ENCODE assay signal across 8 cellular contexts in genomic region chr7:149882264-149883048, GRCh38. TPM values are rescaled to one million over a fixed set of nuclear protein-coding genes. Genes with fewer than 3 reads are reported as not detected.
DNase-seq lines count a peak whose midpoint lies in the region; ATAC-seq and TF ChIP-seq lines count a peak whose summit lies in the region.
"Had no signal": no experiment of that assay in that cellular context is flagged by ENCODE, and none has a peak within 500 bp of the region (broad histone marks: within the 10 kb centered on the region; RNA-seq: fewer than 3 reads in every experiment).

No MANE protein-coding gene starts in this region.

- H4K91ac ChIP-seq in H9 (ENCODE audit: insufficient read length, low read depth, low read length) = no peak overlapping the region

- H3K4me1 ChIP-seq in H9 (ENCODE audit: insufficient read depth, low read length) (no peaks in the 10 kb centered on the region), right cardiac atrium (ENCODE audit: control insufficient read depth, insufficient read depth, low read length) (peaks cover 3% of the 10 kb centered on the region), rectal smooth muscle tissue (ENCODE audit: control insufficient read depth, insufficient read depth, low read length) (peaks cover 16% of the 10 kb centered on the region), HAP-1 (no peaks in the 10 kb centered on the region)
- peaks cover 0 to 7% of the 10 kb centered on the region in 2 donors for H3K4me1 ChIP-seq in naive thymus-derived CD4-positive, alpha-beta T cell (ENCODE audit: control insufficient read depth in 2 of 2, insufficient read depth in 2 of 2, low read length in 2 of 2)

- CTCF ChIA-PET in naive thymus-derived CD4-positive, alpha-beta T cell (lab: Charles Lee) = interaction anchor here (0.8 to 4.1 kb wide), 5 partner anchors 12 to 972 kb away, joined by 3 to 32 read pairs (median 10); partner anchors contain the start of gene ZNF862

- no peak overlapping the region for H3K4ac ChIP-seq in H9 (ENCODE audit: low read depth, low read length)

- in situ Hi-C loops in HAP-1 (cut with MboI; ENCODE audit: low sequenced_read_pairs) = no loop called here

- no peak overlapping the region for H2BK5ac ChIP-seq in H9 (ENCODE audit: insufficient read length, low read length)

- H2BK15ac ChIP-seq in H9 (ENCODE audit: low read depth, low read length) = no peak overlapping the region

- no peak overlapping the region for H4K5ac ChIP-seq in H9 (ENCODE audit: insufficient read length, low read depth, low read length)

- H3K27me3 ChIP-seq in H9 (ENCODE audit: insufficient read depth, low read length) (no peaks in the 10 kb centered on the region), right cardiac atrium (ENCODE audit: control insufficient read depth, insufficient read depth) (no peaks in the 10 kb centered on the region), rectal smooth muscle tissue (ENCODE audit: control insufficient read depth, insufficient read depth, low read length) (no peaks in the 10 kb centered on the region), HAP-1 (ENCODE audit: low read depth) (no peaks in the 10 kb centered on the region)
- H3K27me3 ChIP-seq in naive thymus-derived CD4-positive, alpha-beta T cell (ENCODE audit: control insufficient read depth in 2 of 2, insufficient read depth in 2 of 2, low read length in 2 of 2) = no peaks in the 10 kb centered on the region

- no peaks in the 10 kb centered on the region for H4K20me1 ChIP-seq in H9 (ENCODE audit: control insufficient read depth, insufficient read depth, insufficient read length)

- H2BK20ac ChIP-seq in H9 (ENCODE audit: low read depth, low read length, poor library complexity, severe bottlenecking) = no peak overlapping the region

- no peak overlapping the region for H4K8ac ChIP-seq in H9 (replicated peaks; ENCODE audit: insufficient read length, low read depth, low read length)

- no peaks in the 10 kb centered on the region for H3K79me2 ChIP-seq in H9 (ENCODE audit: insufficient read depth, low read length)

- H2BK120ac ChIP-seq in H9 (ENCODE audit: low read depth, low read length, poor library complexity, severe bottlenecking) = no peak overlapping the region

- TF ChIP-seq CTCF in H9 (conservative IDR thresholded peaks at IDR 0.05) = no peak

- no peak overlapping the region for H3K4me3 Mint-ChIP-seq in H9
- H3K4me3 Mint-ChIP-seq in naive thymus-derived CD4-positive, alpha-beta T cell = no peak overlapping the region
- H3K4me3 Mint-ChIP-seq: stimulated activated naive CD8-positive, alpha-beta T cell treated with anti-CD3 and anti-CD28 coated beads, Interleukin-15, amount 100 ng/mL, for 72 hours had no signal

- no peak overlapping the region for H3K56ac ChIP-seq in H9 (ENCODE audit: insufficient read length, low read depth, low read length)

- peaks cover 21 to 25% of the 10 kb centered on the region in 2 experiments for H3K4me1 Mint-ChIP-seq in H9
- H3K4me1 Mint-ChIP-seq in naive thymus-derived CD4-positive, alpha-beta T cell = peaks cover 8 to 34% (median 26%) of the 10 kb centered on the region in 7 donors

- H3K27me3 Mint-ChIP-seq in H9 (ENCODE audit: low read depth) = peaks cover 25% of the 10 kb centered on the region
- H3K27me3 Mint-ChIP-seq in naive thymus-derived CD4-positive, alpha-beta T cell = no peaks in the 10 kb centered on the region
- H3K27me3 Mint-ChIP-seq: stimulated activated naive CD8-positive, alpha-beta T cell treated with anti-CD3 and anti-CD28 coated beads, Interleukin-15, amount 100 ng/mL, for 72 hours had no signal

- no peak overlapping the region for H3T11ph ChIP-seq in H9 (ENCODE audit: low read length)

- no peak overlapping the region for H3K9ac ChIP-seq in H9 (ENCODE audit: extremely low read depth, insufficient read length, low read length)
- no peak overlapping the region for H3K9ac ChIP-seq in rectal smooth muscle tissue (ENCODE audit: low read length)

- H2AFZ ChIP-seq in H9 (ENCODE audit: low read length) = no peak overlapping the region

- no peak overlapping the region for H2BK12ac ChIP-seq in H9 (ENCODE audit: insufficient read length, low read depth, low read length)

- H3K9me3 ChIP-seq in H9 (ENCODE audit: control insufficient read depth, low read depth, low read length) (no peaks in the 10 kb centered on the region), right cardiac atrium (ENCODE audit: control insufficient read depth, low read length) (no peaks in the 10 kb centered on the region), HAP-1 (no peaks in the 10 kb centered on the region)
- no peaks in the 10 kb centered on the region for H3K9me3 ChIP-seq in naive thymus-derived CD4-positive, alpha-beta T cell (ENCODE audit: control insufficient read depth in 2 of 3, low read length in 3 of 3)

- no peak overlapping the region for H3K27ac Mint-ChIP-seq in H9
- H3K27ac Mint-ChIP-seq in naive thymus-derived CD4-positive, alpha-beta T cell = peak overlapping the region in 2 of 9 donors; percentile 59 to 64
- H3K27ac Mint-ChIP-seq: stimulated activated naive CD8-positive, alpha-beta T cell treated with anti-CD3 and anti-CD28 coated beads, Interleukin-15, amount 100 ng/mL, for 72 hours had no signal

- no peak overlapping the region for H3K4me2 ChIP-seq in H9 (ENCODE audit: insufficient read depth, insufficient read length, low read length)

- H3K79me1 ChIP-seq in H9 (ENCODE audit: insufficient read depth, low read depth, low read length, poor library complexity, severe bottlenecking) = no peaks in the 10 kb centered on the region

- WGBS in H9 (ENCODE audit: extremely low coverage, insufficient read length, low lambda C conversion rate) = no CpG with 5 or more reads among the region's 11 CpGs
- 63% methylated on average over 11 of the region's 11 CpGs for WGBS in right cardiac atrium

- H3K23ac ChIP-seq in H9 (ENCODE audit: insufficient read length, low read depth, low read length) = no peak overlapping the region

- H3K27ac ChIP-seq in H9 (ENCODE audit: insufficient read length, low read depth, low read length) = no peak overlapping the region
- H3K27ac ChIP-seq in right cardiac atrium (ENCODE audit: low read length) = no peak overlapping the region
- peak overlapping the region; percentile 68 for H3K27ac ChIP-seq in rectal smooth muscle tissue (ENCODE audit: low read depth, low read length)
- H3K27ac ChIP-seq in naive thymus-derived CD4-positive, alpha-beta T cell (ENCODE audit: low read depth, low read length) = no peak overlapping the region

- POLR2A ChIA-PET in naive thymus-derived CD4-positive, alpha-beta T cell (lab: Charles Lee) = interaction anchor here (0.8 to 2.5 kb wide), 6 partner anchors 13 to 75 kb away, joined by 3 to 10 read pairs (median 6); no protein-coding TSS in a partner anchor

- H3K23me2 ChIP-seq in H9 (ENCODE audit: insufficient read length, low read depth, low read length, poor library complexity, severe bottlenecking) = no peaks in the 10 kb centered on the region

- peak; percentile 34 to 40 for ATAC-seq in right cardiac atrium
- ATAC-seq in naive thymus-derived CD4-positive, alpha-beta T cell = no peak
- ATAC-seq in GM21367 (IDR thresholded peaks at IDR 0.05; ENCODE audit: unreplicated experiment) = no peak

- no peak overlapping the region for H3K18ac ChIP-seq in H9 (ENCODE audit: insufficient read length, low read depth, low read length)

- intact Hi-C loops in right cardiac atrium (cut with DNase I) = loop anchor here in 3 of 4 donors (10.0 kb wide), 2 partner anchors 152 to 162 kb away; no protein-coding TSS in a partner anchor
- intact Hi-C loops in naive thymus-derived CD4-positive, alpha-beta T cell (cut with micrococcal nuclease) = loop anchor here (1.0 to 5.0 kb wide), 7 partner anchors 12 to 395 kb away; no protein-coding TSS in a partner anchor

- H3K4me3 ChIP-seq in right cardiac atrium (ENCODE audit: low read length) (no peak overlapping the region), rectal smooth muscle tissue (ENCODE audit: low read length) (no peak overlapping the region), HAP-1 (no peak overlapping the region)
- no peak overlapping the region for H3K4me3 ChIP-seq in naive thymus-derived CD4-positive, alpha-beta T cell (ENCODE audit: low read length)

- H3K36me3 ChIP-seq in rectal smooth muscle tissue (ENCODE audit: control insufficient read depth, insufficient read depth, low read length) (peaks cover 2% of the 10 kb centered on the region), HAP-1 (replicated peaks) (no peaks in the 10 kb centered on the region)
- peaks cover 0 to 43% (median 2%) of the 10 kb centered on the region in 3 experiments for H3K36me3 ChIP-seq in naive thymus-derived CD4-positive, alpha-beta T cell (ENCODE audit: control insufficient read depth in 2 of 3, insufficient read depth in 3 of 3, low read length in 3 of 3)

- H3K14ac ChIP-seq in H9 (ENCODE audit: insufficient read depth, low read length) = no peak overlapping the region

- peak; percentile 14 for DNase-seq in H9
- DNase-seq in anterior cingulate cortex (lab: John Stamatoyannopoulos, UW) = peak in 35 of 58 donors; percentile 32 to 85 (median 58)
- peak; percentile 67 to 84 (median 73) for DNase-seq in right cardiac atrium
- DNase-seq in naive thymus-derived CD4-positive, alpha-beta T cell = no peak
- DNase-seq in HAP-1 (ENCODE audit: low spot score in 2 of 2) = no peak

- no peaks in the 10 kb centered on the region for H3K9me3 Mint-ChIP-seq in H9
- no peaks in the 10 kb centered on the region for H3K9me3 Mint-ChIP-seq in naive thymus-derived CD4-positive, alpha-beta T cell
- H3K9me3 Mint-ChIP-seq: stimulated activated naive CD8-positive, alpha-beta T cell treated with anti-CD3 and anti-CD28 coated beads, Interleukin-15, amount 100 ng/mL, for 72 hours had no signal

- H3K36me3 Mint-ChIP-seq in H9 (ENCODE audit: insufficient read depth in 1 of 3, low read depth in 3 of 3) = no peaks in the 10 kb centered on the region; a peak in 1 of 7 replicates
- peaks cover 0 to 22% (median 9%) of the 10 kb centered on the region in 5 donors for H3K36me3 Mint-ChIP-seq in naive thymus-derived CD4-positive, alpha-beta T cell

- H2AK5ac ChIP-seq in H9 (ENCODE audit: insufficient read length, low read length) = no peak overlapping the region

RNA-seq across cellular contexts. Expression of gene ATP6V0E2, which starts 8.7 kb away (rescaled TPM):
- total RNA-seq in H9 (2021) (19.0 and 20.0 TPM in 2 replicates), right cardiac atrium (100 to 1,000 TPM in 1 of 4 donors, 10 to 100 TPM in 3; 53.0 to 113 (median 79.0) TPM)
- 66.5 TPM for polyA plus RNA-seq in right cardiac atrium
- total RNA-seq in naive thymus-derived CD4-positive, alpha-beta T cell = 10 to 100 TPM; 32.7 to 84.0 (median 55.4) TPM
- polyA plus RNA-seq in naive thymus-derived CD4-positive, alpha-beta T cell = 100 to 1,000 TPM; 199 to 240 TPM

RNA-seq across cellular contexts. Expression of gene ZNF862, which starts 44.3 kb away (rescaled TPM):
- total RNA-seq in H9 (2021) (1.3 and 1.9 TPM in 2 replicates), right cardiac atrium (10 to 100 TPM in 3 of 4 donors, 1 to 10 TPM in 1; 9.0 to 15.9 (median 14.2) TPM)
- polyA plus RNA-seq in right cardiac atrium = 7.8 TPM
- 100 to 1,000 TPM in 2 of 5 experiments, 10 to 100 TPM in 3; 36.9 to 112 (median 41.8) TPM for total RNA-seq in naive thymus-derived CD4-positive, alpha-beta T cell
- polyA plus RNA-seq in naive thymus-derived CD4-positive, alpha-beta T cell = 10 to 100 TPM in 1 of 2 donors, 1 to 10 TPM in 1; 9.1 to 11.7 TPM

Comparison
In these comparisons a context has a peak if more than half of its experiments do, and no peak if none do; other contexts are left out.
1. DNase-seq: peak in H9 (single experiment), anterior cingulate cortex (35 of 58) and right cardiac atrium (3 of 3); none in naive thymus-derived CD4-positive, alpha-beta T cell (0 of 9) and HAP-1 (0 of 2).
2. ATAC-seq: peak in right cardiac atrium (2 of 2); none in naive thymus-derived CD4-positive, alpha-beta T cell (single experiment) and GM21367 (single experiment).